Comparison of ENCODE assay signal across 1 cellular context in the genomic region with DNA sequence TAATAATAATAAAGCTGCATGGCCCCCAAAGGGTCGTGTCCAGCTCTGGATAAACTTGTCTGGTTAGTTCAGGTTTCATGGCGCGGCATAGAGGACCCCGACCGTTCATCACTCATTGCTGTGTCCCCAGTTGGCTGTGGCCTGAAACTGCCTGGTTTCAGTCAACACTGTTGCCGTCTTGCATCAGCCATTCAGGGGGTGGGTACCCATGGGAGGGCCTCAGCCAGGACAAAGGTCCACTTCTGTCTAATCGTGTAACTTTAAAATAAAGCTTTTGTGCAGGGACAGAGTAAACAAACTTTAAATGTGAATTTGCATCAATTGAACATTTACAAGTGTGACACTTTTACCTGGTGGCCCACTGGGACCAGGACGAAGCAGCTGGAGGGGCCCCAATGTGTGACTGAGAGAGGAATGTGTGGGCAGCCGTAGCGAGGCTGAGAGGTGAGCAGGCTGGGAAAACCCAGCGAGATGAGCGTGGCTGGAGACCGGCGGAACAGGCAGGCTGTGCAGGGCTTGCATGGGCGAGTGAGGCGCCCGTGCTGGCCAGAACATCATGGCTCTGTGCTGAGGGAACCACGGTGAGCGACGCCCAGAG.
TF ChIP-seq lines count a peak whose summit lies in the region.

No MANE protein-coding gene starts in this region.

TF ChIP-seq in HepG2, 621 proteins besides CTCF, POLR2A, EP300 and RAD21 (continued from another document and continues in another):
- TF ChIP-seq, protein P1, sequence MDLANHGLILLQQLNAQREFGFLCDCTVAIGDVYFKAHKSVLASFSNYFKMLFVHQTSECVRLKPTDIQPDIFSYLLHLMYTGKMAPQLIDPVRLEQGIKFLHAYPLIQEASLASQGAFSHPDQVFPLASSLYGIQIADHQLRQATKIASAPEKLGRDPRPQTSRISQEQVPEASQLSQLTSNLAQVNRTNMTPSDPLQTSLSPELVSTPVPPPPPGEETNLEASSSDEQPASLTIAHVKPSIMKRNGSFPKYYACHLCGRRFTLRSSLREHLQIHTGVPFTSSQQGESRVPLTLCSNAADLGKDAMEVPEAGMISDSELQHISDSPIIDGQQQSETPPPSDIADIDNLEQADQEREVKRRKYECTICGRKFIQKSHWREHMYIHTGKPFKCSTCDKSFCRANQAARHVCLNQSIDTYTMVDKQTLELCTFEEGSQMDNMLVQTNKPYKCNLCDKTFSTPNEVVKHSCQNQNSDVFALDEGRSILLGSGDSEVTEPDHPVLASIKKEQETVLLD (CRISPR knock-in tag; IDR thresholded peaks at IDR 0.05; ENCODE audit: low read depth) = peak; percentile 77; the same call in 1 of the 2 replicates
- peak; percentile 46; the same call in 1 of the 2 replicates for TF ChIP-seq MIXL1 (CRISPR knock-in tag; IDR thresholded peaks at IDR 0.05)
- peak; percentile 41; the same call in 1 of the 2 replicates for TF ChIP-seq PHF20 (CRISPR knock-in tag; IDR thresholded peaks at IDR 0.05)
- TF ChIP-seq TOE1 (CRISPR knock-in tag; IDR thresholded peaks at IDR 0.05) = 0 out of 2 replicates have a peak, but pooled peaks have one; percentile 39
- TF ChIP-seq, protein P2, sequence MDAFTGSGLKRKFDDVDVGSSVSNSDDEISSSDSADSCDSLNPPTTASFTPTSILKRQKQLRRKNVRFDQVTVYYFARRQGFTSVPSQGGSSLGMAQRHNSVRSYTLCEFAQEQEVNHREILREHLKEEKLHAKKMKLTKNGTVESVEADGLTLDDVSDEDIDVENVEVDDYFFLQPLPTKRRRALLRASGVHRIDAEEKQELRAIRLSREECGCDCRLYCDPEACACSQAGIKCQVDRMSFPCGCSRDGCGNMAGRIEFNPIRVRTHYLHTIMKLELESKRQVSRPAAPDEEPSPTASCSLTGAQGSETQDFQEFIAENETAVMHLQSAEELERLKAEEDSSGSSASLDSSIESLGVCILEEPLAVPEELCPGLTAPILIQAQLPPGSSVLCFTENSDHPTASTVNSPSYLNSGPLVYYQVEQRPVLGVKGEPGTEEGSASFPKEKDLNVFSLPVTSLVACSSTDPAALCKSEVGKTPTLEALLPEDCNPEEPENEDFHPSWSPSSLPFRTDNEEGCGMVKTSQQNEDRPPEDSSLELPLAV (CRISPR knock-in tag; conservative IDR thresholded peaks at IDR 0.05; ENCODE audit: low read depth) = 0 out of 2 replicates have a peak, but pooled peaks have one; percentile 51
- TF ChIP-seq RXRA (CRISPR knock-in tag; IDR thresholded peaks at IDR 0.05) = peak; percentile 82
- no peak for TF ChIP-seq TRIM24 (CRISPR knock-in tag; IDR thresholded peaks at IDR 0.05)
- TF ChIP-seq ZNF781 (CRISPR knock-in tag; IDR thresholded peaks at IDR 0.05; ENCODE audit: borderline replicate concordance, not compliant biosample characterization) = peak; percentile 89
- peak; percentile 89 for TF ChIP-seq MED8 (CRISPR knock-in tag; IDR thresholded peaks at IDR 0.05; ENCODE audit: insufficient replicate concordance)
- TF ChIP-seq, protein P3, sequence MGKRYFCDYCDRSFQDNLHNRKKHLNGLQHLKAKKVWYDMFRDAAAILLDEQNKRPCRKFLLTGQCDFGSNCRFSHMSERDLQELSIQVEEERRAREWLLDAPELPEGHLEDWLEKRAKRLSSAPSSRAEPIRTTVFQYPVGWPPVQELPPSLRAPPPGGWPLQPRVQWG (CRISPR knock-in tag; IDR thresholded peaks at IDR 0.05; ENCODE audit: borderline replicate concordance, low read depth) = no peak
- TF ChIP-seq FOXJ3 (CRISPR knock-in tag; IDR thresholded peaks at IDR 0.05; ENCODE audit: borderline replicate concordance) = peak; percentile 85; the same call in 1 of the 2 replicates
- peak; percentile 96 for TF ChIP-seq ZNF614 (CRISPR knock-in tag; IDR thresholded peaks at IDR 0.05; ENCODE audit: borderline replicate concordance)
- TF ChIP-seq MTA1 (CRISPR knock-in tag; IDR thresholded peaks at IDR 0.05; ENCODE audit: borderline replicate concordance) = peak; percentile 95; the same call in 1 of the 2 replicates
- peak; percentile 55; the same call in 1 of the 2 replicates for TF ChIP-seq ZIK1 (CRISPR knock-in tag; IDR thresholded peaks at IDR 0.05; ENCODE audit: borderline replicate concordance, low read depth)
- TF ChIP-seq ZNF552 (CRISPR knock-in tag; IDR thresholded peaks at IDR 0.05; ENCODE audit: borderline replicate concordance) = peak; percentile 60; the same call in 1 of the 2 replicates
- 0 out of 2 replicates have a peak, but pooled peaks have one; percentile 80 for TF ChIP-seq ZNF234 (CRISPR knock-in tag; conservative IDR thresholded peaks at IDR 0.05)
- TF ChIP-seq, protein P4, sequence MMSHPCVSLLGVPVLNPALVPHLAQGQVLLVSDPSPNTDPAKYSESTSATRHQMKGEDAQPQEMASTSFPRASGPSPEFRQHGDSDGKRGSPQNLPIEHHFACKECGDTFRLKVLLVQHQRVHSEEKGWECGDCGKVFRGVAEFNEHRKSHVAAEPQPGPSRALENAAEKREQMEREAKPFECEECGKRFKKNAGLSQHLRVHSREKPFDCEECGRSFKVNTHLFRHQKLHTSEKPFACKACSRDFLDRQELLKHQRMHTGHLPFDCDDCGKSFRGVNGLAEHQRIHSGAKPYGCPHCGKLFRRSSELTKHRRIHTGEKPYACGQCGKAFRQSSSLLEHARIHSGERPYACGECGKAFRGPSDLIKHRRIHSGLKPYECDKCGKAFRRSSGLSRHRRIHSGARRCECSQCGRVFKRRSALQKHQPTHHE (CRISPR knock-in tag; IDR thresholded peaks at IDR 0.05; ENCODE audit: borderline replicate concordance) = peak; percentile 51
- TF ChIP-seq, protein P5, sequence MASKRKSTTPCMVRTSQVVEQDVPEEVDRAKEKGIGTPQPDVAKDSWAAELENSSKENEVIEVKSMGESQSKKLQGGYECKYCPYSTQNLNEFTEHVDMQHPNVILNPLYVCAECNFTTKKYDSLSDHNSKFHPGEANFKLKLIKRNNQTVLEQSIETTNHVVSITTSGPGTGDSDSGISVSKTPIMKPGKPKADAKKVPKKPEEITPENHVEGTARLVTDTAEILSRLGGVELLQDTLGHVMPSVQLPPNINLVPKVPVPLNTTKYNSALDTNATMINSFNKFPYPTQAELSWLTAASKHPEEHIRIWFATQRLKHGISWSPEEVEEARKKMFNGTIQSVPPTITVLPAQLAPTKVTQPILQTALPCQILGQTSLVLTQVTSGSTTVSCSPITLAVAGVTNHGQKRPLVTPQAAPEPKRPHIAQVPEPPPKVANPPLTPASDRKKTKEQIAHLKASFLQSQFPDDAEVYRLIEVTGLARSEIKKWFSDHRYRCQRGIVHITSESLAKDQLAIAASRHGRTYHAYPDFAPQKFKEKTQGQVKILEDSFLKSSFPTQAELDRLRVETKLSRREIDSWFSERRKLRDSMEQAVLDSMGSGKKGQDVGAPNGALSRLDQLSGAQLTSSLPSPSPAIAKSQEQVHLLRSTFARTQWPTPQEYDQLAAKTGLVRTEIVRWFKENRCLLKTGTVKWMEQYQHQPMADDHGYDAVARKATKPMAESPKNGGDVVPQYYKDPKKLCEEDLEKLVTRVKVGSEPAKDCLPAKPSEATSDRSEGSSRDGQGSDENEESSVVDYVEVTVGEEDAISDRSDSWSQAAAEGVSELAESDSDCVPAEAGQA (IDR thresholded peaks at IDR 0.05; ENCODE audit: low read depth) = peak; percentile 69; the same call in 1 of the 2 replicates
- TF ChIP-seq, protein P5 (CRISPR knock-in tag; IDR thresholded peaks at IDR 0.05; ENCODE audit: borderline replicate concordance) = 0 out of 2 replicates have a peak, but pooled peaks have one; percentile 34
- TF ChIP-seq, protein P6, sequence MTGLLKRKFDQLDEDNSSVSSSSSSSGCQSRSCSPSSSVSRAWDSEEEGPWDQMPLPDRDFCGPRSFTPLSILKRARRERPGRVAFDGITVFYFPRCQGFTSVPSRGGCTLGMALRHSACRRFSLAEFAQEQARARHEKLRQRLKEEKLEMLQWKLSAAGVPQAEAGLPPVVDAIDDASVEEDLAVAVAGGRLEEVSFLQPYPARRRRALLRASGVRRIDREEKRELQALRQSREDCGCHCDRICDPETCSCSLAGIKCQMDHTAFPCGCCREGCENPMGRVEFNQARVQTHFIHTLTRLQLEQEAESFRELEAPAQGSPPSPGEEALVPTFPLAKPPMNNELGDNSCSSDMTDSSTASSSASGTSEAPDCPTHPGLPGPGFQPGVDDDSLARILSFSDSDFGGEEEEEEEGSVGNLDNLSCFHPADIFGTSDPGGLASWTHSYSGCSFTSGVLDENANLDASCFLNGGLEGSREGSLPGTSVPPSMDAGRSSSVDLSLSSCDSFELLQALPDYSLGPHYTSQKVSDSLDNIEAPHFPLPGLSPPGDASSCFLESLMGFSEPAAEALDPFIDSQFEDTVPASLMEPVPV (CRISPR knock-in tag; IDR thresholded peaks at IDR 0.05) = peak; percentile 76; the same call in 1 of the 2 replicates
- TF ChIP-seq FOXA1 (IDR thresholded peaks at IDR 0.05) = no peak
- TF ChIP-seq FOXA1 (CRISPR knock-in tag; IDR thresholded peaks at IDR 0.05) = peak; percentile 91
- TF ChIP-seq, protein P7, sequence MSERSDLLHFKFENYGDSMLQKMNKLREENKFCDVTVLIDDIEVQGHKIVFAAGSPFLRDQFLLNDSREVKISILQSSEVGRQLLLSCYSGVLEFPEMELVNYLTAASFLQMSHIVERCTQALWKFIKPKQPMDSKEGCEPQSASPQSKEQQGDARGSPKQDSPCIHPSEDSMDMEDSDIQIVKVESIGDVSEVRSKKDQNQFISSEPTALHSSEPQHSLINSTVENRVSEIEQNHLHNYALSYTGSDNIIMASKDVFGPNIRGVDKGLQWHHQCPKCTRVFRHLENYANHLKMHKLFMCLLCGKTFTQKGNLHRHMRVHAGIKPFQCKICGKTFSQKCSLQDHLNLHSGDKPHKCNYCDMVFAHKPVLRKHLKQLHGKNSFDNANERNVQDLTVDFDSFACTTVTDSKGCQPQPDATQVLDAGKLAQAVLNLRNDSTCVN (CRISPR knock-in tag; IDR thresholded peaks at IDR 0.05; ENCODE audit: borderline replicate concordance) = peak; percentile 85
- TF ChIP-seq, protein P8, sequence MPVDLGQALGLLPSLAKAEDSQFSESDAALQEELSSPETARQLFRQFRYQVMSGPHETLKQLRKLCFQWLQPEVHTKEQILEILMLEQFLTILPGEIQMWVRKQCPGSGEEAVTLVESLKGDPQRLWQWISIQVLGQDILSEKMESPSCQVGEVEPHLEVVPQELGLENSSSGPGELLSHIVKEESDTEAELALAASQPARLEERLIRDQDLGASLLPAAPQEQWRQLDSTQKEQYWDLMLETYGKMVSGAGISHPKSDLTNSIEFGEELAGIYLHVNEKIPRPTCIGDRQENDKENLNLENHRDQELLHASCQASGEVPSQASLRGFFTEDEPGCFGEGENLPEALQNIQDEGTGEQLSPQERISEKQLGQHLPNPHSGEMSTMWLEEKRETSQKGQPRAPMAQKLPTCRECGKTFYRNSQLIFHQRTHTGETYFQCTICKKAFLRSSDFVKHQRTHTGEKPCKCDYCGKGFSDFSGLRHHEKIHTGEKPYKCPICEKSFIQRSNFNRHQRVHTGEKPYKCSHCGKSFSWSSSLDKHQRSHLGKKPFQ (CRISPR knock-in tag; IDR thresholded peaks at IDR 0.05; ENCODE audit: insufficient replicate concordance) = peak; percentile 61
- TF ChIP-seq MZF1 (CRISPR knock-in tag; IDR thresholded peaks at IDR 0.05; ENCODE audit: borderline replicate concordance) = peak; percentile 93; the same call in 1 of the 2 replicates
- peak; percentile 73; the same call in 1 of the 2 replicates for TF ChIP-seq MAZ (IDR thresholded peaks at IDR 0.05; ENCODE audit: borderline replicate concordance, low read depth, low read length)
- peak; percentile 81 for TF ChIP-seq MAZ (CRISPR knock-in tag; IDR thresholded peaks at IDR 0.05; ENCODE audit: low read depth)
- 0 out of 2 replicates have a peak, but pooled peaks have one; percentile 23 for TF ChIP-seq NFATC3 (CRISPR knock-in tag; IDR thresholded peaks at IDR 0.05)
- TF ChIP-seq, protein P9, sequence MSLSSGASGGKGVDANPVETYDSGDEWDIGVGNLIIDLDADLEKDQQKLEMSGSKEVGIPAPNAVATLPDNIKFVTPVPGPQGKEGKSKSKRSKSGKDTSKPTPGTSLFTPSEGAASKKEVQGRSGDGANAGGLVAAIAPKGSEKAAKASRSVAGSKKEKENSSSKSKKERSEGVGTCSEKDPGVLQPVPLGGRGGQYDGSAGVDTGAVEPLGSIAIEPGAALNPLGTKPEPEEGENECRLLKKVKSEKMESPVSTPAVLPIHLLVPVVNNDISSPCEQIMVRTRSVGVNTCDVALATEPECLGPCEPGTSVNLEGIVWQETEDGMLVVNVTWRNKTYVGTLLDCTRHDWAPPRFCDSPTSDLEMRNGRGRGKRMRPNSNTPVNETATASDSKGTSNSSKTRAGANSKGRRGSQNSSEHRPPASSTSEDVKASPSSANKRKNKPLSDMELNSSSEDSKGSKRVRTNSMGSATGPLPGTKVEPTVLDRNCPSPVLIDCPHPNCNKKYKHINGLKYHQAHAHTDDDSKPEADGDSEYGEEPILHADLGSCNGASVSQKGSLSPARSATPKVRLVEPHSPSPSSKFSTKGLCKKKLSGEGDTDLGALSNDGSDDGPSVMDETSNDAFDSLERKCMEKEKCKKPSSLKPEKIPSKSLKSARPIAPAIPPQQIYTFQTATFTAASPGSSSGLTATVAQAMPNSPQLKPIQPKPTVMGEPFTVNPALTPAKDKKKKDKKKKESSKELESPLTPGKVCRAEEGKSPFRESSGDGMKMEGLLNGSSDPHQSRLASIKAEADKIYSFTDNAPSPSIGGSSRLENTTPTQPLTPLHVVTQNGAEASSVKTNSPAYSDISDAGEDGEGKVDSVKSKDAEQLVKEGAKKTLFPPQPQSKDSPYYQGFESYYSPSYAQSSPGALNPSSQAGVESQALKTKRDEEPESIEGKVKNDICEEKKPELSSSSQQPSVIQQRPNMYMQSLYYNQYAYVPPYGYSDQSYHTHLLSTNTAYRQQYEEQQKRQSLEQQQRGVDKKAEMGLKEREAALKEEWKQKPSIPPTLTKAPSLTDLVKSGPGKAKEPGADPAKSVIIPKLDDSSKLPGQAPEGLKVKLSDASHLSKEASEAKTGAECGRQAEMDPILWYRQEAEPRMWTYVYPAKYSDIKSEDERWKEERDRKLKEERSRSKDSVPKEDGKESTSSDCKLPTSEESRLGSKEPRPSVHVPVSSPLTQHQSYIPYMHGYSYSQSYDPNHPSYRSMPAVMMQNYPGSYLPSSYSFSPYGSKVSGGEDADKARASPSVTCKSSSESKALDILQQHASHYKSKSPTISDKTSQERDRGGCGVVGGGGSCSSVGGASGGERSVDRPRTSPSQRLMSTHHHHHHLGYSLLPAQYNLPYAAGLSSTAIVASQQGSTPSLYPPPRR (CRISPR knock-in tag; IDR thresholded peaks at IDR 0.05; ENCODE audit: borderline replicate concordance) = peak; percentile 80; the same call in 1 of the 2 replicates
